20 cellular contexts compared by ENCODE assay signal in genomic region chr11:109978895-109979294, GRCh38.
"Had no signal": no experiment of that assay in that cellular context is flagged by ENCODE, and none has a peak within 500 bp of the region (broad histone marks: within the 10 kb centered on the region; RNA-seq: fewer than 3 reads in every experiment).

No MANE protein-coding gene starts in this region.

- H2AFZ ChIP-seq: neural progenitor cell had no signal

- H3K9ac ChIP-seq: neural progenitor cell, SK-N-SH had no signal

- H3K4me1 ChIP-seq: esophagus muscularis mucosa, left ventricle myocardium inferior, spleen, testis, upper lobe of left lung had no signal

- DNase-seq: activated CD8-positive, alpha-beta memory T cell treated with anti-CD3 and anti-CD28 coated beads, Interleukin-2, amount 50 U/mL, for 4 hours; activated T-cell treated with anti-CD3 and anti-CD28 coated beads, Interleukin-2, amount 50 U/mL, for 24 hours; amniotic stem cell; caudate nucleus; dorsolateral prefrontal cortex; effector memory CD8-positive, alpha-beta T cell; foreskin melanocyte; hippocampal formation; left ventricle myocardium inferior; naive thymus-derived CD8-positive, alpha-beta T cell; SK-N-SH; spleen; stimulated activated CD4-positive, alpha-beta T cell treated with anti-CD3 and anti-CD28 coated beads, Interleukin-4, amount 100 ng/mL, for 1 hour; stimulated activated naive CD4-positive, alpha-beta T cell; T-helper 1 cell; testis; upper lobe of left lung had no signal

- ATAC-seq: activated T-helper 17 cell treated with anti-CD3 and anti-CD28 coated beads, Interleukin-2, amount 50 U/mL, for 72 hours; effector memory CD8-positive, alpha-beta T cell; naive thymus-derived CD8-positive, alpha-beta T cell had no signal

- H3K27ac ChIP-seq: dorsolateral prefrontal cortex, esophagus muscularis mucosa, left ventricle myocardium inferior, neural progenitor cell, spleen, testis, upper lobe of left lung had no signal

- H3K27me3 ChIP-seq: dorsolateral prefrontal cortex, esophagus muscularis mucosa, neural progenitor cell, spleen, testis, upper lobe of left lung had no signal

- H3K4me3 ChIP-seq: dorsolateral prefrontal cortex, esophagus muscularis mucosa, left ventricle myocardium inferior, neural progenitor cell, spleen, testis, upper lobe of left lung had no signal

- H3K9me3 ChIP-seq: esophagus muscularis mucosa, SK-N-SH, testis, upper lobe of left lung had no signal

- H3K36me3 ChIP-seq: esophagus muscularis mucosa, left ventricle myocardium inferior, neural progenitor cell, spleen, upper lobe of left lung had no signal

- H3K4me2 ChIP-seq: neural progenitor cell, SK-N-SH had no signal
